8 cellular contexts compared by ENCODE assay signal in the genomic region with DNA sequence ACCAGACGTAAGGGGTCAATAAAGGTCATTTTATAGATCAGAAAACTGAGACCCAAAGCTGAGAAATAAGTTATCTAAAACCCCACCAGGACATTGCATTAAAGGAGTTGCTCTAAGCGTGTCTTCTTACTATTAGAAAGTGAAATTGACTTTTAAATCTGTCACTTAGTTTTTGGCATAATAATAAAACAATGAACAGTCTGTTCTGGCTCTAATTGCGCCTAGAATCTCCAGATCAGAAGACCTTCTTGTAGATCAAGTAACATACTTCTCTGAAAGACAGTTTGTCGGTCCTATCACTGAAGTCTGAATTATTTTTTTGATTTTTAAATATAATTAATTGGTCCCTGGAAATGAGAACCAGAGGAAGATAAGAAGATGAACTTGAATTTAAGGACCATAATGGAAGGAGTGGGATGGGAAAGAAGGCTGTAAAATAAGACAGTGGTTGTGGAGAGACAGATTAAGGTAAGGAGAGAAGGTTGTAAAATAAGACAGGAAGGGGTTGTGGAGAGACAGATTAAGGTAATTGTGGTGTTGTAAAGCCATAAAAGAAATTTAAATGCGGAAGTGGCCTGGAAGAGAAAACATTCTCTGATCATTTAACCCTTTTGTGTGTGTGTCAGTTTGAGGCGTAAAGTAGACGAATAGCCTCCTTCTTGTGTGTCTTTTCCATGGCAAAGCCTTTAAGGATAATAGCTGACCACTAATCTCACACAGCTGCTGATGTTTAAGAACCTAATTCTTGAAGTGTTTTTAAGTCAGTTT. TPM values are rescaled to one million over a fixed set of nuclear protein-coding genes. Genes with fewer than 3 reads are reported as not detected.
DNase-seq lines count a peak whose midpoint lies in the region; ATAC-seq and TF ChIP-seq lines count a peak whose summit lies in the region.

No MANE protein-coding gene starts in this region.

- no peaks in the 10 kb centered on the region for H3K27me3 ChIP-seq in CD8-positive, alpha-beta T cell (ENCODE audit: insufficient read depth, low read length)
- H3K27me3 ChIP-seq in Loucy (ENCODE audit: insufficient read depth, low read length, poor library complexity, severe bottlenecking) (no peaks in the 10 kb centered on the region), dorsolateral prefrontal cortex (no peaks in the 10 kb centered on the region)

- H3K4me3 ChIP-seq in CD8-positive, alpha-beta T cell (ENCODE audit: low read depth, low read length), result peak overlapping the region; percentile 41
- H3K4me3 ChIP-seq in Loucy (ENCODE audit: low read length, poor library complexity, severe bottlenecking) (peak overlapping the region; percentile 61), mucosa of descending colon (no peak overlapping the region), dorsolateral prefrontal cortex (peak overlapping the region in 19 of 59 donors; percentile 1 to 41 (median 19))

- peaks cover 91% of the 10 kb centered on the region for H3K79me2 ChIP-seq in Loucy (ENCODE audit: insufficient read depth, low read length)

- no peaks in the 10 kb centered on the region for H3K36me3 ChIP-seq in CD8-positive, alpha-beta T cell (ENCODE audit: insufficient read depth, low read length)
- H3K36me3 ChIP-seq in Loucy (ENCODE audit: insufficient read depth, low read length) (no peaks in the 10 kb centered on the region), mucosa of descending colon (ENCODE audit: low read depth) (no peaks in the 10 kb centered on the region)

- no peaks in the 10 kb centered on the region for H3K9me3 Mint-ChIP-seq in CD8-positive, alpha-beta T cell
- peaks cover under 1% of the 10 kb centered on the region for H3K9me3 Mint-ChIP-seq in activated naive CD8-positive, alpha-beta T cell treated with anti-CD3 and anti-CD28 coated beads, Interleukin-2, amount 10 ng/mL, durations not matched to agents 7 days and 5 days

- no peaks in the 10 kb centered on the region for H3K9me2 ChIP-seq in Loucy (replicated peaks; ENCODE audit: low read depth, low read length)

- peak overlapping the region; percentile 89 for H3K27ac Mint-ChIP-seq in CD8-positive, alpha-beta T cell
- H3K27ac Mint-ChIP-seq in activated naive CD8-positive, alpha-beta T cell treated with anti-CD3 and anti-CD28 coated beads, Interleukin-2, amount 10 ng/mL, durations not matched to agents 7 days and 5 days, result peak overlapping the region; percentile 96

- no peak overlapping the region for H3K9ac ChIP-seq in Loucy (ENCODE audit: low read depth, low read length, poor library complexity, severe bottlenecking)

- H4K20me1 ChIP-seq in Loucy (ENCODE audit: insufficient read depth, low read length, poor library complexity, severe bottlenecking), result peaks cover 97% of the 10 kb centered on the region

- H3K4me1 ChIP-seq in CD8-positive, alpha-beta T cell (ENCODE audit: insufficient read depth, low read length), result peaks cover 70% of the 10 kb centered on the region
- peaks cover 42% of the 10 kb centered on the region for H3K4me1 ChIP-seq in Loucy (ENCODE audit: insufficient read depth, low read length, poor library complexity, severe bottlenecking)
- H3K4me1 ChIP-seq in mucosa of descending colon (ENCODE audit: low read depth), result peaks cover 63% of the 10 kb centered on the region

- H3K9me3 ChIP-seq in CD8-positive, alpha-beta T cell (ENCODE audit: low read length), result no peaks in the 10 kb centered on the region
- no peaks in the 10 kb centered on the region for H3K9me3 ChIP-seq in Loucy (ENCODE audit: insufficient read depth, low read depth, low read length)
- no peaks in the 10 kb centered on the region for H3K9me3 ChIP-seq in mucosa of descending colon

- CTCF ChIA-PET in CD8-positive, alpha-beta T cell (lab: Charles Lee), result interaction anchor here (3.4 to 5.1 kb wide), 2 partner anchors 46 to 57 kb away, joined by 17 to 19 read pairs; no protein-coding TSS in a partner anchor

- TF ChIP-seq CTCF in CD8-positive, alpha-beta T cell (IDR thresholded peaks at IDR 0.05), result no peak
- TF ChIP-seq CTCF in Loucy (conservative IDR thresholded peaks at IDR 0.05; ENCODE audit: low read length) (no peak), mucosa of descending colon (IDR thresholded peaks at IDR 0.05) (no peak), dorsolateral prefrontal cortex (IDR thresholded peaks at IDR 0.05 in 54 of 56, conservative IDR thresholded peaks at IDR 0.05 in 2 of 56; ENCODE audit: low read depth in 1 of 56, partially characterized antibody in 56 of 56) (no peak)

- H3K27me3 Mint-ChIP-seq in CD8-positive, alpha-beta T cell (ENCODE audit: low read depth), result no peaks in the 10 kb centered on the region
- no peaks in the 10 kb centered on the region for H3K27me3 Mint-ChIP-seq in activated naive CD8-positive, alpha-beta T cell treated with anti-CD3 and anti-CD28 coated beads, Interleukin-2, amount 10 ng/mL, durations not matched to agents 7 days and 5 days

- peak overlapping the region; percentile 79 for H3K4me3 Mint-ChIP-seq in CD8-positive, alpha-beta T cell
- H3K4me3 Mint-ChIP-seq in activated naive CD8-positive, alpha-beta T cell treated with anti-CD3 and anti-CD28 coated beads, Interleukin-2, amount 10 ng/mL, durations not matched to agents 7 days and 5 days, result peak overlapping the region; percentile 87

- ATAC-seq in CD8-positive, alpha-beta T cell, result peak; percentile 61
- ATAC-seq in activated naive CD8-positive, alpha-beta T cell treated with anti-CD3 and anti-CD28 coated beads, Interleukin-2, amount 10 ng/mL, durations not matched to agents 7 days and 5 days (ENCODE audit: low read depth), result peak; percentile 44
- ATAC-seq in mucosa of descending colon, result peak; percentile 73
- ATAC-seq in HG03280 (IDR thresholded peaks at IDR 0.05; ENCODE audit: unreplicated experiment), result no peak

- no peaks in the 10 kb centered on the region for H3K36me3 Mint-ChIP-seq in CD8-positive, alpha-beta T cell
- H3K36me3 Mint-ChIP-seq in activated naive CD8-positive, alpha-beta T cell treated with anti-CD3 and anti-CD28 coated beads, Interleukin-2, amount 10 ng/mL, durations not matched to agents 7 days and 5 days, result peaks cover 26% of the 10 kb centered on the region

- H3K27ac ChIP-seq in CD8-positive, alpha-beta T cell (ENCODE audit: low read depth, low read length), result peak overlapping the region; percentile 9
- H3K27ac ChIP-seq in dorsolateral prefrontal cortex, result peak overlapping the region in 9 of 59 donors; percentile 2 to 42 (median 10)

- DNase-seq in CD8-positive, alpha-beta T cell, result no peak
- no peak for DNase-seq in activated naive CD8-positive, alpha-beta T cell treated with anti-CD3 and anti-CD28 coated beads, Interleukin-2, amount 10 ng/mL, durations not matched to agents 7 days and 5 days
- DNase-seq in mucosa of descending colon, result no peak
- no peak for DNase-seq in dorsolateral prefrontal cortex
- no peak for DNase-seq in effector CD4-positive, alpha-beta T cell
- DNase-seq in SIG-M5 (lab: John Stamatoyannopoulos, UW), result no peak

- 0 out of 2 replicates have a peak, but pooled peaks cover 5% of the 10 kb centered on the region for H3F3A ChIP-seq in Loucy (ENCODE audit: low read depth)

- POLR2A ChIA-PET in CD8-positive, alpha-beta T cell (lab: Charles Lee), result interaction anchor here (0.6 to 1.9 kb wide), 4 partner anchors 14 to 108 kb away, joined by 3 to 5 read pairs (median 4); no protein-coding TSS in a partner anchor
- POLR2A ChIA-PET in activated naive CD8-positive, alpha-beta T cell treated with anti-CD3 and anti-CD28 coated beads, Interleukin-2, amount 10 ng/mL, durations not matched to agents 7 days and 5 days (lab: Charles Lee), result interaction anchor here (0.7 to 1.5 kb wide), 6 partner anchors 8 to 270 kb away, joined by 3 to 9 read pairs (median 4); no protein-coding TSS in a partner anchor

- peaks cover 91% of the 10 kb centered on the region for H3K4me1 Mint-ChIP-seq in CD8-positive, alpha-beta T cell (ENCODE audit: low read depth)
- H3K4me1 Mint-ChIP-seq in activated naive CD8-positive, alpha-beta T cell treated with anti-CD3 and anti-CD28 coated beads, Interleukin-2, amount 10 ng/mL, durations not matched to agents 7 days and 5 days, result peaks cover 69% of the 10 kb centered on the region

- peak overlapping the region; percentile 78 for H3K4me2 ChIP-seq in Loucy (ENCODE audit: low read depth, low read length, poor library complexity, severe bottlenecking)

- intact Hi-C loops in CD8-positive, alpha-beta T cell (cut with DNase I, micrococcal nuclease), result loop anchor here (1.0 to 5.0 kb wide), 4 partner anchors 20 to 56 kb away; a partner anchor contains a TSS
- intact Hi-C loops in mucosa of descending colon (cut with DNase I, micrococcal nuclease) (no loop called here), dorsolateral prefrontal cortex (cut with DNase I) (no loop called here)

- H2AFZ ChIP-seq in Loucy (ENCODE audit: low read length), result no peak overlapping the region

RNA-seq across cellular contexts. Expression of a gene that starts 20.0 kb away (rescaled TPM):
- total RNA-seq in CD8-positive, alpha-beta T cell, result 10 to 100 TPM; 58.5 to 61.1 TPM
- total RNA-seq in activated naive CD8-positive, alpha-beta T cell treated with anti-CD3 and anti-CD28 coated beads, Interleukin-2, amount 10 ng/mL, durations not matched to agents 7 days and 5 days, result 10 to 100 TPM; 72.6 to 75.2 TPM
- total RNA-seq in mucosa of descending colon (10 to 100 TPM; 51.8 to 60.0 (median 57.7) TPM), dorsolateral prefrontal cortex (10 to 100 TPM; 26.8 to 49.2 (median 37.1) TPM)

Comparison
In these comparisons a context has a peak if more than half of its experiments do, and no peak if none do; other contexts are left out.
1. intact Hi-C loops: an anchor here in CD8-positive, alpha-beta T cell (1.0 to 5.0 kb wide); none called in mucosa of descending colon and dorsolateral prefrontal cortex.